Comparison of ENCODE assay signal across 9 cellular contexts in genomic region chr12:103505371-103506236, GRCh38. TPM values are rescaled to one million over a fixed set of nuclear protein-coding genes. Genes with fewer than 3 reads are reported as not detected.
A peak's percentile ranks its signal among the peaks of the same experiment; 100 is the strongest.
DNase-seq lines count a peak whose midpoint lies in the region; ATAC-seq and TF ChIP-seq lines count a peak whose summit lies in the region.
"Had no signal": no experiment of that assay in that cellular context is flagged by ENCODE, and none has a peak within 500 bp of the region (broad histone marks: within the 10 kb centered on the region; RNA-seq: fewer than 3 reads in every experiment).

No MANE protein-coding gene starts in this region.

- peaks cover 1% of the 10 kb centered on the region for H3K27me3 Mint-ChIP-seq in activated naive CD4-positive, alpha-beta T cell treated with anti-CD3 and anti-CD28 coated beads, Interleukin-2, amount 10 ng/mL, durations not matched to agents 7 days and 5 days

- H3K4me1 ChIP-seq in GM23248 (ENCODE audit: insufficient read depth) (no peaks in the 10 kb centered on the region), psoas muscle (no peaks in the 10 kb centered on the region)
- H3K4me1 ChIP-seq: SJSA1 had no signal

- intact Hi-C loops in psoas muscle (cut with DNase I): no loop called here

- no peaks in the 10 kb centered on the region for H3K9me3 Mint-ChIP-seq in activated naive CD4-positive, alpha-beta T cell treated with anti-CD3 and anti-CD28 coated beads, Interleukin-2, amount 10 ng/mL, durations not matched to agents 7 days and 5 days

- H3K9me3 ChIP-seq in GM23248 (ENCODE audit: low read depth) (no peaks in the 10 kb centered on the region), psoas muscle (no peaks in the 10 kb centered on the region)
- H3K9me3 ChIP-seq: SJSA1 had no signal

- no peaks in the 10 kb centered on the region for H3F3A ChIP-seq in GM23248 (ENCODE audit: insufficient read depth)

- no peak overlapping the region for H3K9ac ChIP-seq in GM23248

- H3K27ac ChIP-seq in GM23248 (no peak overlapping the region), psoas muscle (no peak overlapping the region)
- H3K27ac ChIP-seq: SJSA1 had no signal

- no peaks in the 10 kb centered on the region for H3K36me3 Mint-ChIP-seq in activated naive CD4-positive, alpha-beta T cell treated with anti-CD3 and anti-CD28 coated beads, Interleukin-2, amount 10 ng/mL, durations not matched to agents 7 days and 5 days

- H3K36me3 ChIP-seq in GM23248 (ENCODE audit: low read depth) (no peaks in the 10 kb centered on the region), psoas muscle (ENCODE audit: insufficient read depth in 1 of 2, low read depth in 1 of 2) (no peaks in the 10 kb centered on the region)
- H3K36me3 ChIP-seq: SJSA1 had no signal

- in situ Hi-C loops in GM23248 (cut with MboI): no loop called here

- no peak overlapping the region for H2AFZ ChIP-seq in GM23248

- H3K4me3 ChIP-seq in GM23248 (no peak overlapping the region), psoas muscle (no peak overlapping the region)
- H3K4me3 ChIP-seq: SJSA1 had no signal

- no peaks in the 10 kb centered on the region for H3K79me2 ChIP-seq in GM23248 (ENCODE audit: insufficient read depth)

- peak; percentile 33 for DNase-seq in stimulated activated naive CD4-positive, alpha-beta T cell treated with Interleukin-2 at 50 U/mL for 16 hours (lab: John Stamatoyannopoulos, UW)
- DNase-seq in stimulated activated naive CD4-positive, alpha-beta T cell (lab: John Stamatoyannopoulos, UW): no peak
- DNase-seq in activated naive CD4-positive, alpha-beta T cell treated with anti-CD3 and anti-CD28 coated beads, Interleukin-2, amount 10 ng/mL, durations not matched to agents 7 days and 5 days: peak; percentile 44
- DNase-seq in MV-4-11 (lab: John Stamatoyannopoulos, UW) (no peak), GM23248 (no peak), iPS-NIHi7 (ENCODE audit: extremely low spot score) (no peak), psoas muscle (no peak)

- 54 to 60% methylated on average over 9 of the region's 9 CpGs for WGBS in GM23248 (ENCODE audit: low coverage in 1 of 2, low lambda C conversion rate in 2 of 2, missing lambda C conversion rate in 2 of 2), 2 experiments
- 66 to 75% (median 74%) methylated on average over 9 of the region's 9 CpGs for WGBS in psoas muscle, 3 donors

- H4K20me1 ChIP-seq in GM23248 (ENCODE audit: insufficient read depth): no peaks in the 10 kb centered on the region

- H3K4me2 ChIP-seq in GM23248 (ENCODE audit: unreplicated experiment): no peak overlapping the region

- no peak for TF ChIP-seq CTCF in psoas muscle (IDR thresholded peaks at IDR 0.05)

- H3K4me1 Mint-ChIP-seq in activated naive CD4-positive, alpha-beta T cell treated with anti-CD3 and anti-CD28 coated beads, Interleukin-2, amount 10 ng/mL, durations not matched to agents 7 days and 5 days: peaks cover 3% of the 10 kb centered on the region

- H3K27ac Mint-ChIP-seq in activated naive CD4-positive, alpha-beta T cell treated with anti-CD3 and anti-CD28 coated beads, Interleukin-2, amount 10 ng/mL, durations not matched to agents 7 days and 5 days: no peak overlapping the region

- no peaks in the 10 kb centered on the region; the same call in 1 of the 2 replicates for H3K27me3 ChIP-seq in GM23248 (replicated peaks; ENCODE audit: insufficient read depth)
- peaks cover 0 to 4% (median 0%) of the 10 kb centered on the region in 3 donors for H3K27me3 ChIP-seq in psoas muscle (ENCODE audit: insufficient read depth in 3 of 3, low read length in 2 of 3)

- no peak overlapping the region for H3K4me3 Mint-ChIP-seq in activated naive CD4-positive, alpha-beta T cell treated with anti-CD3 and anti-CD28 coated beads, Interleukin-2, amount 10 ng/mL, durations not matched to agents 7 days and 5 days

- peak; percentile 89 for ATAC-seq in HG03108 (IDR thresholded peaks at IDR 0.05; ENCODE audit: unreplicated experiment)
- no peak for ATAC-seq in psoas muscle

- CTCF ChIA-PET in activated naive CD4-positive, alpha-beta T cell treated with anti-CD3 and anti-CD28 coated beads, Interleukin-2, amount 10 ng/mL, durations not matched to agents 7 days and 5 days (lab: Charles Lee): interaction anchor here (0.9 to 1.6 kb wide), 3 partner anchors 42 to 557 kb away, joined by 3 to 4 read pairs (median 4); no protein-coding TSS in a partner anchor

- H3K9me2 ChIP-seq in GM23248 (ENCODE audit: insufficient read depth): no peaks in the 10 kb centered on the region

RNA-seq across cellular contexts. Expression of gene C12orf42, which starts 9.8 kb away (rescaled TPM):
- not detected in 2 replicates for total RNA-seq in GM23248 (2014; rRNA removed; shearing (Covaris generic))
- polyA plus RNA-seq in GM23248 (2016; fragmentation: Nextera tagmentation; extraction: Ambion mirVana) (not detected in 2 replicates), psoas muscle (not detected)
- not detected for total RNA-seq in psoas muscle
- total RNA-seq: SJSA1 had no signal

Comparison
In these comparisons a context has a peak if more than half of its experiments do, and no peak if none do; other contexts are left out.
1. DNase-seq: peak in stimulated activated naive CD4-positive, alpha-beta T cell treated with Interleukin-2 at 50 U/mL for 16 hours (single experiment) and activated naive CD4-positive, alpha-beta T cell treated with anti-CD3 and anti-CD28 coated beads, Interleukin-2, amount 10 ng/mL, durations not matched to agents 7 days and 5 days (single experiment); none in stimulated activated naive CD4-positive, alpha-beta T cell (0 of 6), MV-4-11 (single experiment), GM23248 (single experiment), iPS-NIHi7 (single experiment) and psoas muscle (0 of 2).